In genomic region chr1:26302733-26303405, GRCh38 we compare ENCODE assay signal across 12 cellular contexts. TPM values are rescaled to one million over a fixed set of nuclear protein-coding genes. Genes with fewer than 3 reads are reported as not detected.
DNase-seq lines count a peak whose midpoint lies in the region; ATAC-seq, FAIRE-seq and TF ChIP-seq lines count a peak whose summit lies in the region.
"Had no signal": no experiment of that assay in that cellular context is flagged by ENCODE, and none has a peak within 500 bp of the region (broad histone marks: within the 10 kb centered on the region; RNA-seq: fewer than 3 reads in every experiment).

No MANE protein-coding gene starts in this region.

- H3K27ac Mint-ChIP-seq in activated CD4-positive, alpha-beta T cell treated with anti-CD3 and anti-CD28 coated beads, Interleukin-2, amount 10 ng/mL, durations not matched to agents 7 days and 5 days = peak overlapping the region; percentile 13

- H3K36me3 Mint-ChIP-seq in activated CD4-positive, alpha-beta T cell treated with anti-CD3 and anti-CD28 coated beads, Interleukin-2, amount 10 ng/mL, durations not matched to agents 7 days and 5 days (ENCODE audit: low read depth) = peaks cover 2% of the 10 kb centered on the region

- no peak overlapping the region for H3K4me3 Mint-ChIP-seq in activated CD4-positive, alpha-beta T cell treated with anti-CD3 and anti-CD28 coated beads, Interleukin-2, amount 10 ng/mL, durations not matched to agents 7 days and 5 days
- H3K4me3 Mint-ChIP-seq: central memory CD8-positive, alpha-beta T cell had no signal

- CTCF ChIA-PET in activated CD4-positive, alpha-beta T cell treated with anti-CD3 and anti-CD28 coated beads, Interleukin-2, amount 10 ng/mL, durations not matched to agents 7 days and 5 days (lab: Charles Lee) = interaction anchor here (1.0 to 1.6 kb wide), 3 partner anchors 15 to 19 kb away, joined by 4 to 7 read pairs (median 6); no protein-coding TSS in a partner anchor

- H3K27ac ChIP-seq in skeletal muscle tissue (ENCODE audit: low read depth, low read length) = peak overlapping the region; percentile 19
- H3K27ac ChIP-seq: right lobe of liver had no signal

- H3K27me3 Mint-ChIP-seq in activated CD4-positive, alpha-beta T cell treated with anti-CD3 and anti-CD28 coated beads, Interleukin-2, amount 10 ng/mL, durations not matched to agents 7 days and 5 days = no peaks in the 10 kb centered on the region
- H3K27me3 Mint-ChIP-seq: central memory CD8-positive, alpha-beta T cell had no signal

- POLR2A ChIA-PET in activated CD4-positive, alpha-beta T cell treated with anti-CD3 and anti-CD28 coated beads, Interleukin-2, amount 10 ng/mL, durations not matched to agents 7 days and 5 days (lab: Charles Lee) = no interaction called here

- no peak for ATAC-seq in GM18873 (IDR thresholded peaks at IDR 0.05; ENCODE audit: low FRiP score, unreplicated experiment)

- no peak for TF ChIP-seq CTCF in foreskin fibroblast (IDR thresholded peaks at IDR 0.05; ENCODE audit: low read depth, low read length)

- no peak for DNase-seq in activated CD4-positive, alpha-beta T cell treated with anti-CD3 and anti-CD28 coated beads, Interleukin-2, amount 10 ng/mL, durations not matched to agents 7 days and 5 days
- DNase-seq in activated CD4-positive, alpha-beta T cell treated with anti-CD3 and anti-CD28 coated beads, Interleukin-2, amount 50 U/mL, for 48 hours = no peak
- DNase-seq in RCC 7860 (ENCODE audit: low spot score) = peak; percentile 87
- DNase-seq in foreskin fibroblast = peak; percentile 79 to 89
- DNase-seq in frontal cortex (ENCODE audit: low spot score in 2 of 2) = no peak
- no peak for DNase-seq in GF-D8 (lab: John Stamatoyannopoulos, UW)
- DNase-seq: NCI-H1048, right lobe of liver, T-helper 1 cell had no signal

- H3K27me3 ChIP-seq in skeletal muscle tissue (ENCODE audit: control insufficient read depth in 3 of 3, insufficient read depth in 3 of 3, low read length in 3 of 3) = no peaks in the 10 kb centered on the region
- H3K27me3 ChIP-seq: right lobe of liver had no signal

- H3K9me3 ChIP-seq in skeletal muscle tissue (ENCODE audit: control insufficient read depth in 3 of 3, low read length in 3 of 3) = no peaks in the 10 kb centered on the region
- H3K9me3 ChIP-seq: right lobe of liver had no signal

- H3K9ac ChIP-seq in skeletal muscle tissue (ENCODE audit: low read depth in 1 of 3, low read length in 3 of 3) = peak overlapping the region in 2 of 3 donors; percentile 10 to 25

- peaks cover 50% of the 10 kb centered on the region for H3K4me1 Mint-ChIP-seq in activated CD4-positive, alpha-beta T cell treated with anti-CD3 and anti-CD28 coated beads, Interleukin-2, amount 10 ng/mL, durations not matched to agents 7 days and 5 days

- no peak overlapping the region for H3K4me3 ChIP-seq in foreskin fibroblast (ENCODE audit: low read depth in 1 of 2, low read length in 2 of 2)
- no peak overlapping the region for H3K4me3 ChIP-seq in skeletal muscle tissue (ENCODE audit: low read length in 3 of 3)
- H3K4me3 ChIP-seq: right lobe of liver had no signal

- H3K9me3 Mint-ChIP-seq in activated CD4-positive, alpha-beta T cell treated with anti-CD3 and anti-CD28 coated beads, Interleukin-2, amount 10 ng/mL, durations not matched to agents 7 days and 5 days = no peaks in the 10 kb centered on the region
- H3K9me3 Mint-ChIP-seq: central memory CD8-positive, alpha-beta T cell had no signal

- FAIRE-seq in RCC 7860 (lab: Jason Lieb, UNC) = peak; percentile 84
- no peak for FAIRE-seq in frontal cortex (lab: Jason Lieb, UNC)

- H3K4me1 ChIP-seq in skeletal muscle tissue (ENCODE audit: control insufficient read depth in 3 of 3, insufficient read depth in 3 of 3, low read length in 3 of 3) = peaks cover 12 to 19% (median 17%) of the 10 kb centered on the region in 3 donors

- H3K36me3 ChIP-seq in skeletal muscle tissue (ENCODE audit: control insufficient read depth in 3 of 3, insufficient read depth in 3 of 3, low read length in 3 of 3) = peaks cover 0 to 2% (median 0%) of the 10 kb centered on the region in 3 donors
- H3K36me3 ChIP-seq: right lobe of liver had no signal

RNA-seq across cellular contexts. Expression of gene UBXN11, which starts 3.6 kb away (rescaled TPM):
- 10 to 100 TPM; 48.6 to 51.3 TPM for total RNA-seq in activated CD4-positive, alpha-beta T cell treated with anti-CD3 and anti-CD28 coated beads, Interleukin-2, amount 10 ng/mL, durations not matched to agents 7 days and 5 days
- total RNA-seq in skeletal muscle tissue (2.1 TPM), frontal cortex (4.1 TPM)

RNA-seq across cellular contexts. Expression of gene CD52, which starts 14.9 kb away (rescaled TPM):
- total RNA-seq in activated CD4-positive, alpha-beta T cell treated with anti-CD3 and anti-CD28 coated beads, Interleukin-2, amount 10 ng/mL, durations not matched to agents 7 days and 5 days = 1,000 to 10,000 TPM; 1,663 to 1,924 TPM
- not detected for total RNA-seq in skeletal muscle tissue
- not detected for total RNA-seq in frontal cortex

RNA-seq across cellular contexts. Expression of gene SH3BGRL3, which starts 23.0 kb away (rescaled TPM):
- 100 to 1,000 TPM; 606 to 707 TPM for total RNA-seq in activated CD4-positive, alpha-beta T cell treated with anti-CD3 and anti-CD28 coated beads, Interleukin-2, amount 10 ng/mL, durations not matched to agents 7 days and 5 days
- total RNA-seq in skeletal muscle tissue (4.2 TPM), frontal cortex (11.8 TPM)

RNA-seq across cellular contexts. Expression of gene CRYBG2, which starts 51.1 kb away (rescaled TPM):
- 1 to 10 TPM; 2.2 to 2.6 TPM for total RNA-seq in activated CD4-positive, alpha-beta T cell treated with anti-CD3 and anti-CD28 coated beads, Interleukin-2, amount 10 ng/mL, durations not matched to agents 7 days and 5 days
- total RNA-seq in skeletal muscle tissue (not detected), frontal cortex (0.41 TPM)

Comparison
In these comparisons a context has a peak if more than half of its experiments do, and no peak if none do; other contexts are left out.
1. DNase-seq: peak in RCC 7860 (single experiment) and foreskin fibroblast (2 of 2); none in activated CD4-positive, alpha-beta T cell treated with anti-CD3 and anti-CD28 coated beads, Interleukin-2, amount 10 ng/mL, durations not matched to agents 7 days and 5 days (single experiment), activated CD4-positive, alpha-beta T cell treated with anti-CD3 and anti-CD28 coated beads, Interleukin-2, amount 50 U/mL, for 48 hours (0 of 2), frontal cortex (0 of 2) and GF-D8 (single experiment).
2. RNA of gene CD52, which starts 14.9 kb away (total RNA-seq): 1,663 to 1,924 TPM in activated CD4-positive, alpha-beta T cell treated with anti-CD3 and anti-CD28 coated beads, Interleukin-2, amount 10 ng/mL, durations not matched to agents 7 days and 5 days; not detected in frontal cortex (single experiment) and not detected in skeletal muscle tissue (single experiment); every median in the first group is over 1,000 times any median in the second.
3. RNA of gene SH3BGRL3, which starts 23.0 kb away (total RNA-seq): 606 to 707 TPM in activated CD4-positive, alpha-beta T cell treated with anti-CD3 and anti-CD28 coated beads, Interleukin-2, amount 10 ng/mL, durations not matched to agents 7 days and 5 days; 11.8 TPM in frontal cortex (single experiment) and 4.2 TPM in skeletal muscle tissue (single experiment); every median in the first group is over 10 times any median in the second.